28 cellular contexts compared by ENCODE assay signal in the genomic region with DNA sequence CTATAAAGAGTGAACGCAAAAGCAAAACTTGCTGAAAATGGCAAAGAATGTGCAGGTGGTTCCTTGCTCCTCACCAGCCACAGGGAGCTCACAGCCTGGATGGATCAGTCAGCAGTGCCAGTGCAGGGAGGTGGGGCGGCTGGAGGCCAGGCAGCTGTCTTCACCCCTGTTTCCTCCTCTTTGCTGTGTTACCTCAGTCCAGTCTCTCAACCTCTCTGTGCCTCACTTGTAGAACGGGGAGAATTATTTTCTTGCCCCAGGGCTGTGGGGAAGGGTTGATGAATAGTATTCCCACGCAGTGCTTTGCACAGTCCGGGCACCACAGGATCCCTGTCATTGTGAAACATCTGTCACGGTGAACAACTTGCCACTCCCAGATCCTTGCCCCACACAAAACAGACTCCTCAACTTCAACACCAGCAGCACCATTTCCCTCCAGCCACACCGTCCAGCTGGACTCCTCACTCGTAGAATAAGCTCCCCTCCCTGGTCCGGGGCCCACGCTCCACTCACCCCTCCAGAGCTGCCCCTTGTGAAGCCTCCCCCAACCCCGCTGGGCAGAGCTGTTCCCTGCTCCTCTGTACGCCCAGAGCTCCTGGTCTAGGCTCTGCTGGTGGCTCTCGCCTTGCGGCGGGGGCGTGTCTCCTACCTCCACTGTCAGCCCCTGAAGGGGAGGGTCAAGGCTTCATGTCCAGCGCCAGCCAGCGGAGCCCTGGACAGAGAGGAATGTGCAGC. TPM values are rescaled to one million over a fixed set of nuclear protein-coding genes. Genes with fewer than 3 reads are reported as not detected.
DNase-seq lines count a peak whose midpoint lies in the region; ATAC-seq, FAIRE-seq and TF ChIP-seq lines count a peak whose summit lies in the region.
"Had no signal": no experiment of that assay in that cellular context is flagged by ENCODE, and none has a peak within 500 bp of the region (broad histone marks: within the 10 kb centered on the region; RNA-seq: fewer than 3 reads in every experiment).

No MANE protein-coding gene starts in this region.

- no peak for TF ChIP-seq POLR2A in A549 (IDR thresholded peaks at IDR 0.05; ENCODE audit: low read length)
- TF ChIP-seq POLR2A in H1 (IDR thresholded peaks at IDR 0.05; ENCODE audit: control extremely low read depth in 1 of 2, low read depth in 2 of 2, low read length in 2 of 2) = no peak

- H3K9ac ChIP-seq in H1 (replicated peaks in 1 of 4; ENCODE audit: extremely low read depth in 1 of 4, low read depth in 3 of 4, low read length in 3 of 4) = no peak overlapping the region
- peak overlapping the region; percentile 50 for H3K9ac ChIP-seq in neuronal stem cell (ENCODE audit: low read depth, low read length, poor library complexity)
- H3K9ac ChIP-seq: SK-N-SH had no signal

- H4K91ac ChIP-seq in H1 (replicated peaks; ENCODE audit: insufficient read length, low read length) (peak overlapping the region; percentile 37), neuronal stem cell (ENCODE audit: low read depth, low read length, poor library complexity) (no peak overlapping the region)

- H3K79me1 ChIP-seq in H1 (ENCODE audit: low read depth, low read length) (no peaks in the 10 kb centered on the region), neuronal stem cell (ENCODE audit: low read depth, low read length) (peaks cover 4% of the 10 kb centered on the region)

- no peak overlapping the region for H3K4me2 ChIP-seq in A549
- H3K4me2 ChIP-seq in H1 (ENCODE audit: insufficient read depth in 1 of 2, low read depth in 2 of 2, low read length in 2 of 2) = no peak overlapping the region
- no peak overlapping the region for H3K4me2 ChIP-seq in neuronal stem cell (ENCODE audit: insufficient read depth, low read length, poor library complexity, severe bottlenecking)
- H3K4me2 ChIP-seq: SK-N-SH had no signal

- no peak overlapping the region for H2AK5ac ChIP-seq in H1 (ENCODE audit: low read depth, low read length)
- peak overlapping the region; percentile 32 for H2AK5ac ChIP-seq in neuronal stem cell (ENCODE audit: low read depth, low read length)

- H2BK15ac ChIP-seq in H1 (ENCODE audit: low read length) (no peak overlapping the region), neuronal stem cell (ENCODE audit: low read length) (peak overlapping the region; percentile 20)

- no peak overlapping the region for H4K5ac ChIP-seq in H1 (ENCODE audit: insufficient read length, low read depth, low read length)

- no peak for FAIRE-seq in A549 (lab: Jason Lieb, UNC)
- no peak for FAIRE-seq in H1 (lab: Jason Lieb, UNC)
- FAIRE-seq: A204.1, GM12878, RCC 7860 had no signal

- no peak overlapping the region for H3K4me3 ChIP-seq in A549
- no peak overlapping the region for H3K4me3 ChIP-seq in H7 (ENCODE audit: insufficient read depth, low read depth, low read length)
- no peak overlapping the region for H3K4me3 ChIP-seq in H1 (ENCODE audit: extremely low read depth in 1 of 4, insufficient read depth in 2 of 4, low read depth in 3 of 4, low read length in 4 of 4)
- peak overlapping the region in 1 of 2 donors; percentile 36 for H3K4me3 ChIP-seq in neuronal stem cell (ENCODE audit: low read length in 2 of 2)
- H3K4me3 ChIP-seq: GM12878, MG63 had no signal

- H3K79me2 ChIP-seq in H1 (ENCODE audit: control insufficient read depth in 1 of 2, insufficient read depth in 2 of 2, low read length in 2 of 2) = no peaks in the 10 kb centered on the region

- H3K36me3 ChIP-seq in H7 (replicated peaks; ENCODE audit: control insufficient read depth, insufficient read depth, low read length) (no peaks in the 10 kb centered on the region), H1 (ENCODE audit: control insufficient read depth in 2 of 4, insufficient read depth in 4 of 4, low read length in 3 of 4) (no peaks in the 10 kb centered on the region), neuronal stem cell (replicated peaks in 1 of 2; ENCODE audit: control insufficient read depth in 2 of 2, insufficient read depth in 2 of 2, low read length in 2 of 2) (peaks cover 0 to 17% of the 10 kb centered on the region in 2 donors)
- H3K36me3 ChIP-seq: MG63 had no signal

- H2BK5ac ChIP-seq in H1 (ENCODE audit: low read depth, low read length) = no peak overlapping the region
- no peak overlapping the region for H2BK5ac ChIP-seq in neuronal stem cell (ENCODE audit: low read length)

- no peak overlapping the region for H2BK120ac ChIP-seq in H1 (replicated peaks; ENCODE audit: low read depth, low read length)
- H2BK120ac ChIP-seq in neuronal stem cell (ENCODE audit: low read depth, low read length) = no peak overlapping the region

- TF ChIP-seq CTCF in A549 (IDR thresholded peaks at IDR 0.05) = no peak
- TF ChIP-seq CTCF in H1 (IDR thresholded peaks at IDR 0.05; ENCODE audit: control extremely low read depth in 1 of 3, insufficient read depth in 1 of 3, low read depth in 1 of 3, low read length in 3 of 3) = no peak

- no peaks in the 10 kb centered on the region for H3K9me3 ChIP-seq in A549
- no peaks in the 10 kb centered on the region for H3K9me3 ChIP-seq in H1 (ENCODE audit: insufficient read depth in 2 of 2, low read depth in 1 of 2, low read length in 1 of 2)
- no peaks in the 10 kb centered on the region for H3K9me3 ChIP-seq in neuronal stem cell (replicated peaks in 1 of 2; ENCODE audit: control insufficient read depth in 2 of 2, insufficient read depth in 1 of 2, low read depth in 1 of 2, low read length in 2 of 2)
- H3K9me3 ChIP-seq: MG63, SK-N-SH had no signal

- DNase-seq in A549 (ENCODE audit: low read depth in 1 of 2, low spot score in 1 of 2) (no peak), H7 (peak; percentile 39), H1 (ENCODE audit: low read depth in 1 of 2, low spot score in 2 of 2) (no peak), neuronal stem cell (ENCODE audit: low spot score) (no peak), dermis blood vessel endothelial cell (no peak), NCI-H1417 treated with DMSO at 0.1 percent for 48 hours (lab: John Stamatoyannopoulos, UW) (no peak)
- DNase-seq: CD8-positive, alpha-beta memory T cell; DMS 273 treated with DMSO at 0.1 percent for 48 hours; DMS79; EL; GDM1; KG1; MG63; NCI-H1105 treated with DMSO at 0.1 percent for 48 hours; NCI-H1694; NCI-H2029 treated with DMSO at 0.1 percent for 48 hours; NCI-H526 treated with DMSO at 0.1 percent for 48 hours; SK-N-SH; SW 1271 had no signal

- H3K18ac ChIP-seq in H1 (ENCODE audit: extremely low read depth, low read length) (no peak overlapping the region), neuronal stem cell (ENCODE audit: low read length) (no peak overlapping the region)

- H3K14ac ChIP-seq in H1 (ENCODE audit: insufficient read length) (no peak overlapping the region), neuronal stem cell (ENCODE audit: low read length) (no peak overlapping the region)

- no peak for TF ChIP-seq EP300 in A549 (IDR thresholded peaks at IDR 0.05)
- no peak for TF ChIP-seq EP300 in H1 (IDR thresholded peaks at IDR 0.05; ENCODE audit: borderline replicate concordance in 1 of 2, low read depth in 2 of 2, low read length in 2 of 2)

- H3K27me3 ChIP-seq in H7 (ENCODE audit: control insufficient read depth, insufficient read depth, low read length) (no peaks in the 10 kb centered on the region), H1 (replicated peaks in 1 of 4; ENCODE audit: control insufficient read depth in 3 of 4, extremely low read depth in 1 of 4, insufficient read depth in 3 of 4, low read length in 3 of 4) (no peaks in the 10 kb centered on the region; a peak in 1 of 7 replicates), neuronal stem cell (ENCODE audit: control insufficient read depth in 3 of 3, insufficient read depth in 3 of 3, low read depth in 1 of 3, low read length in 3 of 3) (peaks cover 0 to 62% (median 0%) of the 10 kb centered on the region in 3 experiments)
- H3K27me3 ChIP-seq: MG63 had no signal

- 30% methylated on average over 10 of the region's 18 CpGs for WGBS in A549 (ENCODE audit: missing lambda C conversion rate)
- WGBS in H1 (ENCODE audit: extremely low coverage in 1 of 2, insufficient coverage in 1 of 2, insufficient read length in 1 of 2, insufficient replicate concordance in 2 of 2, low coverage in 1 of 2, low lambda C conversion rate in 2 of 2, missing lambda C conversion rate in 1 of 2), 2 experiments = 86% methylated on average over 16 of the region's 18 CpGs; no CpG with 5 or more reads in 1 of the 2 experiments
- WGBS in neuronal stem cell (ENCODE audit: extremely low coverage in 2 of 2, insufficient read length in 2 of 2, insufficient replicate concordance in 1 of 2), 2 donors = no CpG with 5 or more reads among the region's 18 CpGs

- H3K27ac ChIP-seq in A549 (no peak overlapping the region), H1 (ENCODE audit: low read depth, low read length) (no peak overlapping the region), neuronal stem cell (replicated peaks; ENCODE audit: low read length) (no peak overlapping the region)

- CTCF ChIA-PET in A549 (lab: Yijun Ruan, JAX) = interaction anchor here (0.7 to 1.1 kb wide), 3 partner anchors 10 to 409 kb away, joined by 3 to 4 read pairs (median 3); no protein-coding TSS in a partner anchor
- CTCF ChIA-PET in H1 (lab: Charles Lee; ENCODE audit: partially characterized antibody) = interaction anchor here (0.6 to 2.6 kb wide), 8 partner anchors 10 to 1241 kb away, joined by 3 to 12 read pairs (median 4); no protein-coding TSS in a partner anchor

- H3K4me1 ChIP-seq in A549 (no peaks in the 10 kb centered on the region), H1 (replicated peaks in 1 of 4; ENCODE audit: control insufficient read depth in 3 of 4, insufficient read depth in 4 of 4, low read length in 3 of 4) (no peaks in the 10 kb centered on the region), neuronal stem cell (ENCODE audit: control insufficient read depth in 2 of 2, insufficient read depth in 1 of 2, low read depth in 1 of 2, low read length in 2 of 2) (peaks cover 0 to 18% of the 10 kb centered on the region in 2 donors)

- no peaks in the 10 kb centered on the region for H4K20me1 ChIP-seq in H1 (replicated peaks in 1 of 2; ENCODE audit: control insufficient read depth in 1 of 2, insufficient read depth in 2 of 2, low read length in 2 of 2)

- no peak for ATAC-seq in A549
- no peak for ATAC-seq in GM18519 (IDR thresholded peaks at IDR 0.05; ENCODE audit: low FRiP score, unreplicated experiment)
- ATAC-seq in GM19395 (IDR thresholded peaks at IDR 0.05; ENCODE audit: unreplicated experiment) = no peak
- ATAC-seq: GM12878 had no signal

- TF ChIP-seq RAD21 in A549 (conservative IDR thresholded peaks at IDR 0.05 in 1 of 2, IDR thresholded peaks at IDR 0.05 in 1 of 2) = no peak
- TF ChIP-seq RAD21 in H1 (IDR thresholded peaks at IDR 0.05 in 1 of 2, conservative IDR thresholded peaks at IDR 0.05 in 1 of 2; ENCODE audit: low read depth in 2 of 2, low read length in 2 of 2) = no peak

- H3K4ac ChIP-seq in H1 (replicated peaks; ENCODE audit: insufficient read length, low read depth, low read length) = no peak overlapping the region
- no peak overlapping the region for H3K4ac ChIP-seq in neuronal stem cell (ENCODE audit: low read length)

- no peak overlapping the region for H2BK12ac ChIP-seq in H1 (ENCODE audit: low read depth, low read length)
- H2BK12ac ChIP-seq in neuronal stem cell (ENCODE audit: low read length) = no peak overlapping the region

- POLR2A ChIA-PET in A549 (lab: Yijun Ruan, JAX) (no interaction called here), H1 (lab: Charles Lee; ENCODE audit: partially characterized antibody) (interaction anchor here (1.1 kb wide), 1 partner anchor 18 kb away, joined by 3 read pairs; no protein-coding TSS in a partner anchor)

- H2AFZ ChIP-seq in H1 (ENCODE audit: low read length) (no peak overlapping the region), neuronal stem cell (ENCODE audit: low read length) (peak overlapping the region; percentile 35)

- H3K56ac ChIP-seq in H1 (replicated peaks; ENCODE audit: insufficient read length, low read depth, low read length) = no peak overlapping the region

- H4K8ac ChIP-seq in H1 (ENCODE audit: extremely low read depth, insufficient read depth, low read length) = no peak overlapping the region
- no peak overlapping the region for H4K8ac ChIP-seq in neuronal stem cell (ENCODE audit: low read depth, low read length)

- no peak overlapping the region for H2BK20ac ChIP-seq in H1 (ENCODE audit: low read length)

- H3K23ac ChIP-seq in H1 (ENCODE audit: insufficient read length) = no peak overlapping the region
- H3K23ac ChIP-seq in neuronal stem cell (ENCODE audit: low read depth, low read length, poor library complexity) = no peak overlapping the region

- no peaks in the 10 kb centered on the region for H3K23me2 ChIP-seq in H1 (ENCODE audit: low read depth, low read length)

RNA-seq across cellular contexts. Expression of gene MPPED1, which starts 27.7 kb away (rescaled TPM):
- polyA plus RNA-seq in A549 (2011; rRNA removed) = not detected in 2 replicates
- polyA plus RNA-seq in A549 (2012; cell fraction: cytosol; rRNA removed) = not detected in 2 replicates
- polyA plus RNA-seq in A549 (2012; cell fraction: nucleus; rRNA removed) = not detected in 2 replicates
- polyA plus RNA-seq in A549 (2017; fragmentation: RNase III; extraction: RNeasy Plus Mini Kit Qiagen cat#74134 plus additional on column Dnase treatment) = not detected in 3 replicates
- polyA minus RNA-seq in A549 (2011; rRNA and poly(A)+ RNA removed) = not detected in 2 replicates
- total RNA-seq in H7 (2014; rRNA removed; shearing (Covaris generic)) = 0.15 and 1.2 TPM in 2 replicates
- total RNA-seq in H1 (2021; fragmentation: NEBNext Ultra II Directional; extraction: Animal tissue kit (Norgen Biotek cat#: 25700)) = 0.37 TPM in 1 of 2 replicates, not detected in the other
- polyA plus RNA-seq in H1 (2011; rRNA removed) = 0.13 and 0.29 TPM in 2 replicates
- 0.14 TPM for polyA plus RNA-seq in H1 (2011; cell fraction: cytosol; rRNA removed)
- polyA plus RNA-seq in H1 (2011; cell fraction: nucleus; rRNA removed) = 0.36 TPM
- polyA plus RNA-seq in H1 (2012, experiment 1 of 2) = 0.23 to 0.39 TPM (median 0.34 TPM) in 4 replicates
- polyA plus RNA-seq in H1 (2012, experiment 2 of 2) = not detected
- 0.08 TPM for polyA plus RNA-seq in H1 (2013, experiment 1 of 2)
- 0.07 TPM for polyA plus RNA-seq in H1 (2013, experiment 2 of 2)
- polyA minus RNA-seq in H1 (2011; rRNA and poly(A)+ RNA removed) = 0.20 TPM in 1 of 2 replicates, not detected in the other
- polyA minus RNA-seq in H1 (2011; cell fraction: cytosol; rRNA and poly(A)+ RNA removed) = not detected
- polyA minus RNA-seq in H1 (2011; cell fraction: nucleus; rRNA and poly(A)+ RNA removed) = 0.40 TPM
- polyA plus RNA-seq in neuronal stem cell (2013, experiment 1 of 2) = 37.3 TPM
- 37.4 TPM for polyA plus RNA-seq in neuronal stem cell (2013, experiment 2 of 2)
- not detected in 2 replicates for total RNA-seq in dermis blood vessel endothelial cell
- total RNA-seq: CD8-positive, alpha-beta memory T cell; H4; HT1080; NCI-H460 had no signal
- polyA plus RNA-seq: CD14-positive monocyte; CD8-positive, alpha-beta memory T cell; GM12878 had no signal

Comparison
In these comparisons a context has a peak if more than half of its experiments do, and no peak if none do; other contexts are left out.
1. Of the 18 proteins assayed by ChIP-seq in both H1 and A549: peak only in H1: KDM1A; only in A549: none; in both: none; in neither: 17.